Comparison of ENCODE assay signal across 26 cellular contexts in genomic region chr7:149884541-149884940, GRCh38. TPM values are rescaled to one million over a fixed set of nuclear protein-coding genes. Genes with fewer than 3 reads are reported as not detected.
A peak's percentile ranks its signal among the peaks of the same experiment; 100 is the strongest.
DNase-seq lines count a peak whose midpoint lies in the region; ATAC-seq, FAIRE-seq and TF ChIP-seq lines count a peak whose summit lies in the region.
"Had no signal": no experiment of that assay in that cellular context is flagged by ENCODE, and none has a peak within 500 bp of the region (broad histone marks: within the 10 kb centered on the region; RNA-seq: fewer than 3 reads in every experiment).

No MANE protein-coding gene starts in this region.

- DNase-seq in Right ventricle myocardium inferior (ENCODE audit: missing footprints) (peak; percentile 77), right atrium auricular region (ENCODE audit: low spot score) (no peak), esophagus muscularis mucosa (ENCODE audit: extremely low spot score) (peak; percentile 82), kidney (peak; percentile 83), GF-D8 (lab: John Stamatoyannopoulos, UW) (no peak)
- DNase-seq in NK-92 treated with Interleukin-12 subunit alpha and Interleukin-12 subunit beta, amount 100 ng/mL, for 24 hours (lab: John Stamatoyannopoulos, UW), result no peak
- no peak for DNase-seq in activated naive CD8-positive, alpha-beta T cell treated with anti-CD3 and anti-CD28 coated beads, Interleukin-2, amount 50 U/mL, for 24 hours
- DNase-seq: activated CD4-positive, alpha-beta T cell treated with anti-CD3 and anti-CD28 coated beads for 4 hours; activated effector memory CD4-positive, alpha-beta T cell treated with Interleukin-2 at 50 U/mL for 16 hours; activated T-cell treated with anti-CD3 and anti-CD28 coated beads for 4 hours; CD4-positive, CD25-positive, alpha-beta regulatory T cell; effector memory CD8-positive, alpha-beta T cell; NCI-H1694; NCI-H446 treated with DMSO at 0.1 percent for 48 hours; stimulated activated CD4-positive, alpha-beta T cell treated with anti-CD3 and anti-CD28 coated beads, Interleukin-15, amount 100 ng/mL, for 24 hours; stimulated activated naive B cell treated with anti-CD40 and anti-IgM and Interleukin-4, amounts not matched to agents 10 μg/mL and 1 μg/mL and 100 μg/mL, for 72 hours; T-helper 17 cell; testis had no signal

- no peak for TF ChIP-seq EP300 in esophagus muscularis mucosa (IDR thresholded peaks at IDR 0.05)

- H3K27me3 Mint-ChIP-seq in activated naive CD8-positive, alpha-beta T cell treated with anti-CD3 and anti-CD28 coated beads, Interleukin-2, amount 50 U/mL, for 24 hours, result no peaks in the 10 kb centered on the region
- H3K27me3 Mint-ChIP-seq: CD4-positive, CD25-positive, alpha-beta regulatory T cell; effector memory CD8-positive, alpha-beta T cell; progenitor cell of endocrine pancreas; stimulated activated naive B cell treated with anti-CD40 and anti-IgM and Interleukin-4, amounts not matched to agents 10 μg/mL and 1 μg/mL and 100 μg/mL, for 72 hours; T-helper 17 cell had no signal

- H3K9me3 ChIP-seq in right atrium auricular region, result no peaks in the 10 kb centered on the region
- no peaks in the 10 kb centered on the region for H3K9me3 ChIP-seq in esophagus muscularis mucosa
- H3K9me3 ChIP-seq in kidney (ENCODE audit: control insufficient read depth in 1 of 2, low read length in 2 of 2), result no peaks in the 10 kb centered on the region
- H3K9me3 ChIP-seq: breast epithelium, gastroesophageal sphincter, testis had no signal

- H3K4me1 ChIP-seq in right atrium auricular region, result peaks cover 0 to 39% of the 10 kb centered on the region in 2 donors
- peaks cover 29 to 43% (median 41%) of the 10 kb centered on the region in 4 donors for H3K4me1 ChIP-seq in esophagus muscularis mucosa
- H3K4me1 ChIP-seq in kidney (ENCODE audit: control insufficient read depth in 1 of 2, insufficient read depth in 1 of 2, low read depth in 1 of 2, low read length in 2 of 2), result peaks cover 0 to 11% of the 10 kb centered on the region in 2 donors

- H3K4me1 Mint-ChIP-seq in activated naive CD8-positive, alpha-beta T cell treated with anti-CD3 and anti-CD28 coated beads, Interleukin-2, amount 50 U/mL, for 24 hours, result peaks cover 11% of the 10 kb centered on the region

- H3K36me3 ChIP-seq in right atrium auricular region (no peaks in the 10 kb centered on the region), esophagus muscularis mucosa (peaks cover 0 to 10% (median 2%) of the 10 kb centered on the region in 4 donors), kidney (ENCODE audit: control insufficient read depth in 1 of 2, insufficient read depth in 2 of 2, low read length in 2 of 2) (no peaks in the 10 kb centered on the region)
- H3K36me3 ChIP-seq: breast epithelium had no signal

- intact Hi-C loops in Right ventricle myocardium inferior (cut with DNase I), result no loop called here
- intact Hi-C loops in esophagus muscularis mucosa (cut with DNase I), result loop anchor here (10.0 kb wide), 1 partner anchor 160 kb away; no protein-coding TSS in a partner anchor
- intact Hi-C loops in kidney (cut with DNase I), result no loop called here

- TF ChIP-seq CTCF in right atrium auricular region (IDR thresholded peaks at IDR 0.05), result no peak
- no peak for TF ChIP-seq CTCF in esophagus muscularis mucosa (IDR thresholded peaks at IDR 0.05)
- TF ChIP-seq CTCF in kidney (IDR thresholded peaks at IDR 0.05; ENCODE audit: borderline replicate concordance, extremely low read depth, insufficient read depth), result no peak

- FAIRE-seq in kidney (lab: Jason Lieb, UNC), result no peak
- FAIRE-seq: urothelium cell line had no signal

- ATAC-seq in Right ventricle myocardium inferior, result peak; percentile 73
- ATAC-seq in activated naive CD8-positive, alpha-beta T cell treated with anti-CD3 and anti-CD28 coated beads, Interleukin-2, amount 50 U/mL, for 24 hours, result no peak
- ATAC-seq: effector memory CD8-positive, alpha-beta T cell; gastroesophageal sphincter; GM12878; SK-N-SH treated with all-trans-retinoic acid at 6 μM for 48 hours; stimulated activated naive B cell treated with anti-CD40 and anti-IgM and Interleukin-4, amounts not matched to agents 10 μg/mL and 1 μg/mL and 100 μg/mL, for 72 hours; T-helper 17 cell had no signal

- H3K27ac ChIP-seq in right atrium auricular region (no peak overlapping the region), esophagus muscularis mucosa (replicated peaks in 1 of 4) (no peak overlapping the region), kidney (ENCODE audit: low read depth in 2 of 2, low read length in 2 of 2) (no peak overlapping the region), temporal lobe (ENCODE audit: low read depth, low read length) (peak overlapping the region; percentile 5)
- H3K27ac ChIP-seq: 22Rv1, testis had no signal

- H3K36me3 Mint-ChIP-seq in activated naive CD8-positive, alpha-beta T cell treated with anti-CD3 and anti-CD28 coated beads, Interleukin-2, amount 50 U/mL, for 24 hours (ENCODE audit: low read depth), result no peaks in the 10 kb centered on the region

- no peak overlapping the region for H3K9ac ChIP-seq in kidney (ENCODE audit: low read length in 2 of 2)

- TF ChIP-seq POLR2A in esophagus muscularis mucosa (IDR thresholded peaks at IDR 0.05; ENCODE audit: low read depth), result no peak

- H3K4me3 ChIP-seq in right atrium auricular region (no peak overlapping the region), esophagus muscularis mucosa (no peak overlapping the region), kidney (ENCODE audit: low read length in 2 of 2) (no peak overlapping the region)
- H3K4me3 ChIP-seq: breast epithelium, gastroesophageal sphincter, GM12878, testis had no signal

- no CpG with 5 or more reads among the region's 2 CpGs for WGBS in esophagus muscularis mucosa

- no peak overlapping the region for H3K27ac Mint-ChIP-seq in activated naive CD8-positive, alpha-beta T cell treated with anti-CD3 and anti-CD28 coated beads, Interleukin-2, amount 50 U/mL, for 24 hours
- H3K27ac Mint-ChIP-seq: CD4-positive, CD25-positive, alpha-beta regulatory T cell; effector memory CD8-positive, alpha-beta T cell; progenitor cell of endocrine pancreas; stimulated activated naive B cell treated with anti-CD40 and anti-IgM and Interleukin-4, amounts not matched to agents 10 μg/mL and 1 μg/mL and 100 μg/mL, for 72 hours; T-helper 17 cell had no signal

- no peaks in the 10 kb centered on the region for H3K27me3 ChIP-seq in right atrium auricular region
- H3K27me3 ChIP-seq in esophagus muscularis mucosa, result no peaks in the 10 kb centered on the region
- H3K27me3 ChIP-seq: breast epithelium, gastroesophageal sphincter, testis had no signal

- no peak overlapping the region for H3K4me3 Mint-ChIP-seq in activated naive CD8-positive, alpha-beta T cell treated with anti-CD3 and anti-CD28 coated beads, Interleukin-2, amount 50 U/mL, for 24 hours
- H3K4me3 Mint-ChIP-seq: CD4-positive, CD25-positive, alpha-beta regulatory T cell; effector memory CD8-positive, alpha-beta T cell; stimulated activated naive B cell treated with anti-CD40 and anti-IgM and Interleukin-4, amounts not matched to agents 10 μg/mL and 1 μg/mL and 100 μg/mL, for 72 hours; T-helper 17 cell had no signal

- H3K9me3 Mint-ChIP-seq in activated naive CD8-positive, alpha-beta T cell treated with anti-CD3 and anti-CD28 coated beads, Interleukin-2, amount 50 U/mL, for 24 hours, result no peaks in the 10 kb centered on the region
- H3K9me3 Mint-ChIP-seq: effector memory CD8-positive, alpha-beta T cell; stimulated activated naive B cell treated with anti-CD40 and anti-IgM and Interleukin-4, amounts not matched to agents 10 μg/mL and 1 μg/mL and 100 μg/mL, for 72 hours had no signal

RNA-seq across cellular contexts. Expression of gene ATP6V0E2, which starts 10.8 kb away (rescaled TPM):
- total RNA-seq in Right ventricle myocardium inferior (125 TPM), right atrium auricular region (100 to 1,000 TPM in 1 of 2 donors, 10 to 100 TPM in 1; 60.7 to 122 TPM), esophagus muscularis mucosa (10 to 100 TPM; 17.9 to 55.1 (median 32.7) TPM), kidney (19.8 TPM), temporal lobe (115 TPM)
- 138 TPM for polyA plus RNA-seq in kidney (ENCODE audit: insufficient read depth, low read depth, low replicate concordance)

RNA-seq across cellular contexts. Expression of gene ZNF862, which starts 46.4 kb away (rescaled TPM):
- total RNA-seq in Right ventricle myocardium inferior (10.1 TPM), right atrium auricular region (10 to 100 TPM in 1 of 2 donors, 1 to 10 TPM in 1; 7.0 to 11.0 TPM), esophagus muscularis mucosa (10 to 100 TPM in 3 of 4 donors, 1 to 10 TPM in 1; 9.1 to 17.1 (median 13.3) TPM), kidney (29.1 TPM), temporal lobe (11.8 TPM)
- 5.7 TPM for polyA plus RNA-seq in kidney (ENCODE audit: insufficient read depth, low read depth, low replicate concordance)

Comparison
In these comparisons a context has a peak if more than half of its experiments do, and no peak if none do; other contexts are left out.
1. DNase-seq: peak in Right ventricle myocardium inferior (single experiment), esophagus muscularis mucosa (single experiment) and kidney (single experiment); none in right atrium auricular region (single experiment), NK-92 treated with Interleukin-12 subunit alpha and Interleukin-12 subunit beta, amount 100 ng/mL, for 24 hours (single experiment), activated naive CD8-positive, alpha-beta T cell treated with anti-CD3 and anti-CD28 coated beads, Interleukin-2, amount 50 U/mL, for 24 hours (single experiment) and GF-D8 (single experiment).